In genomic region chr12:65741662-65742480, GRCh38 we compare ENCODE assay signal across 8 cellular contexts.
DNase-seq lines count a peak whose midpoint lies in the region; ATAC-seq and TF ChIP-seq lines count a peak whose summit lies in the region.

No MANE protein-coding gene starts in this region.

- TF ChIP-seq CTCF in liver (IDR thresholded peaks at IDR 0.05; ENCODE audit: low read depth, low read length, missing input control) = no peak

- peak overlapping the region; percentile 5 for H3K27ac Mint-ChIP-seq in stimulated activated naive B cell treated with anti-CD40 and anti-IgM and Interleukin-4, amounts not matched to agents 10 μg/mL and 1 μg/mL and 100 μg/mL, for 72 hours

- peaks cover 29 to 48% of the 10 kb centered on the region in 2 donors for H3K27me3 Mint-ChIP-seq in stimulated activated naive B cell treated with anti-CD40 and anti-IgM and Interleukin-4, amounts not matched to agents 10 μg/mL and 1 μg/mL and 100 μg/mL, for 72 hours

- H3K36me3 Mint-ChIP-seq in stimulated activated naive B cell treated with anti-CD40 and anti-IgM and Interleukin-4, amounts not matched to agents 10 μg/mL and 1 μg/mL and 100 μg/mL, for 72 hours = peaks cover 0 to 4% of the 10 kb centered on the region in 2 donors

- no peaks in the 10 kb centered on the region for H3K9me3 ChIP-seq in liver (ENCODE audit: control insufficient read depth in 4 of 4, low read length in 3 of 4)

- 2% methylated on average over 83 of the region's 83 CpGs for WGBS in liver

- TF ChIP-seq RAD21 in liver (IDR thresholded peaks at IDR 0.05) = no peak

- DNase-seq in AG08396 (ENCODE audit: low spot score) = peak; percentile 83
- peak; percentile 55 for DNase-seq in SW480 (ENCODE audit: low spot score)
- DNase-seq in dermis blood vessel endothelial cell = peak; percentile 61
- peak; percentile 9 for DNase-seq in stimulated activated naive B cell treated with anti-CD40 and anti-IgM and Interleukin-4, amounts not matched to agents 10 μg/mL and 1 μg/mL and 100 μg/mL, for 72 hours
- no peak for DNase-seq in SK-N-DZ (ENCODE audit: low spot score)
- no peak for DNase-seq in activated CD4-positive, CD25-positive, alpha-beta regulatory T cell treated with anti-CD3 and anti-CD28 coated beads, Interleukin-2, amount 50 U/mL, for 72 hours

- peaks cover 9 to 20% of the 10 kb centered on the region in 2 donors for H3K4me1 Mint-ChIP-seq in stimulated activated naive B cell treated with anti-CD40 and anti-IgM and Interleukin-4, amounts not matched to agents 10 μg/mL and 1 μg/mL and 100 μg/mL, for 72 hours

- peak overlapping the region; percentile 87 to 92 for H3K4me3 Mint-ChIP-seq in stimulated activated naive B cell treated with anti-CD40 and anti-IgM and Interleukin-4, amounts not matched to agents 10 μg/mL and 1 μg/mL and 100 μg/mL, for 72 hours

- H3K9me3 Mint-ChIP-seq in stimulated activated naive B cell treated with anti-CD40 and anti-IgM and Interleukin-4, amounts not matched to agents 10 μg/mL and 1 μg/mL and 100 μg/mL, for 72 hours = peaks cover 0 to 1% of the 10 kb centered on the region in 2 donors

- ATAC-seq in GM21723 (IDR thresholded peaks at IDR 0.05; ENCODE audit: unreplicated experiment) = peak; percentile 43
- peak; percentile 54 to 61 for ATAC-seq in stimulated activated naive B cell treated with anti-CD40 and anti-IgM and Interleukin-4, amounts not matched to agents 10 μg/mL and 1 μg/mL and 100 μg/mL, for 72 hours (replicated peaks)

- H3K4me3 ChIP-seq in liver (ENCODE audit: low read depth in 1 of 3, low read length in 3 of 3) = peak overlapping the region in 2 of 3 donors; percentile 6 to 57

- peaks cover 0 to 9% (median 6%) of the 10 kb centered on the region in 4 donors for H3K4me1 ChIP-seq in liver (ENCODE audit: control insufficient read depth in 4 of 4, insufficient read depth in 4 of 4, low read length in 3 of 4)

- no peak overlapping the region for H3K27ac ChIP-seq in liver (ENCODE audit: low read depth in 1 of 2, low read length in 2 of 2)

- H3K27me3 ChIP-seq in liver (ENCODE audit: control insufficient read depth in 4 of 4, insufficient read depth in 4 of 4, low read length in 3 of 4) = peaks cover 0 to 7% (median 3%) of the 10 kb centered on the region in 4 donors

- no peak overlapping the region for H3K9ac ChIP-seq in liver (ENCODE audit: low read depth in 1 of 2, low read length in 2 of 2)

- H3K36me3 ChIP-seq in liver (ENCODE audit: control insufficient read depth in 4 of 4, insufficient read depth in 3 of 4, low read depth in 1 of 4, low read length in 3 of 4) = no peaks in the 10 kb centered on the region

TF ChIP-seq in liver, 16 proteins besides CTCF, POLR2A, EP300 and RAD21:
- TF ChIP-seq FOXA1 (IDR thresholded peaks at IDR 0.05) (no peak), SP1 (IDR thresholded peaks at IDR 0.05) (no peak), HNF4A (conservative IDR thresholded peaks at IDR 0.05) (no peak), ATF3 (IDR thresholded peaks at IDR 0.05) (no peak), EGR1 (IDR thresholded peaks at IDR 0.05; ENCODE audit: low read depth in 2 of 2) (no peak), JUND (IDR thresholded peaks at IDR 0.05) (no peak), GABPA (IDR thresholded peaks at IDR 0.05 in 1 of 2, conservative IDR thresholded peaks at IDR 0.05 in 1 of 2) (no peak), TAF1 (conservative IDR thresholded peaks at IDR 0.05) (no peak), YY1 (IDR thresholded peaks at IDR 0.05) (no peak), RXRA (IDR thresholded peaks at IDR 0.05) (no peak), FOXA2 (IDR thresholded peaks at IDR 0.05) (no peak), ZBTB33 (IDR thresholded peaks at IDR 0.05) (no peak), NR2F2 (IDR thresholded peaks at IDR 0.05) (no peak), REST (IDR thresholded peaks at IDR 0.05) (no peak)

Comparison
In these comparisons a context has a peak if more than half of its experiments do, and no peak if none do; other contexts are left out.
1. DNase-seq: peak in AG08396 (single experiment), SW480 (single experiment), dermis blood vessel endothelial cell (single experiment) and stimulated activated naive B cell treated with anti-CD40 and anti-IgM and Interleukin-4, amounts not matched to agents 10 μg/mL and 1 μg/mL and 100 μg/mL, for 72 hours (single experiment); none in SK-N-DZ (single experiment) and activated CD4-positive, CD25-positive, alpha-beta regulatory T cell treated with anti-CD3 and anti-CD28 coated beads, Interleukin-2, amount 50 U/mL, for 72 hours (single experiment).